ENCODE assay signal across 9 cellular contexts in genomic region chr18:62523255-62523588, GRCh38. TPM values are rescaled to one million over a fixed set of nuclear protein-coding genes. Genes with fewer than 3 reads are reported as not detected.
DNase-seq lines count a peak whose midpoint lies in the region; ATAC-seq and TF ChIP-seq lines count a peak whose summit lies in the region.
"Had no signal": no experiment of that assay in that cellular context is flagged by ENCODE, and none has a peak within 500 bp of the region (broad histone marks: within the 10 kb centered on the region; RNA-seq: fewer than 3 reads in every experiment).

No MANE protein-coding gene starts in this region.

- ATAC-seq in Right ventricle myocardium inferior = no peak
- no peak for ATAC-seq in aorta (ENCODE audit: low FRiP score)

- CTCF ChIA-PET in activated CD4-positive, alpha-beta T cell treated with anti-CD3 and anti-CD28 coated beads, Interleukin-2, amount 10 ng/mL, durations not matched to agents 7 days and 5 days (lab: Charles Lee) = interaction anchor here (3.7 to 4.0 kb wide), 2 partner anchors 11 to 17 kb away, joined by 19 to 33 read pairs; no protein-coding TSS in a partner anchor

- peaks cover 54% of the 10 kb centered on the region for H3K36me3 Mint-ChIP-seq in activated CD4-positive, alpha-beta T cell treated with anti-CD3 and anti-CD28 coated beads, Interleukin-2, amount 10 ng/mL, durations not matched to agents 7 days and 5 days (ENCODE audit: low read depth)

- POLR2A ChIA-PET in activated CD4-positive, alpha-beta T cell treated with anti-CD3 and anti-CD28 coated beads, Interleukin-2, amount 10 ng/mL, durations not matched to agents 7 days and 5 days (lab: Charles Lee) = interaction anchor here (0.6 to 1.0 kb wide), 2 partner anchors 17 to 103 kb away, joined by 3 to 7 read pairs; no protein-coding TSS in a partner anchor

- in situ Hi-C loops in brain microvascular endothelial cell (cut with HindIII; ENCODE audit: low pct_ligation_motif_present, low sequenced_read_pairs) = no loop called here

- 0 to 1% methylated on average over 10 to 14 of the region's 62 CpGs for WGBS in mesodermal cell (ENCODE audit: insufficient coverage in 2 of 2), 2 experiments
- 1 to 2% methylated on average over 23 to 62 of the region's 62 CpGs for whole genome bisulfite sequencing in aorta, 2 donors

- peaks cover 60% of the 10 kb centered on the region for H3K4me1 ChIP-seq in left ventricle myocardium inferior
- peaks cover 10% of the 10 kb centered on the region for H3K4me1 ChIP-seq in mesodermal cell (ENCODE audit: control insufficient read depth, insufficient read depth, low read length, poor library complexity, severe bottlenecking)
- no peaks in the 10 kb centered on the region for H3K4me1 ChIP-seq in aorta (ENCODE audit: control insufficient read depth in 1 of 2, insufficient read depth in 2 of 2, low read length in 2 of 2)

- no peaks in the 10 kb centered on the region for H3K27me3 ChIP-seq in left ventricle myocardium inferior (ENCODE audit: low read depth)
- no peaks in the 10 kb centered on the region for H3K27me3 ChIP-seq in brain microvascular endothelial cell (replicated peaks)
- no peaks in the 10 kb centered on the region for H3K27me3 ChIP-seq in aorta (ENCODE audit: control insufficient read depth in 1 of 2, insufficient read depth in 2 of 2, low read length in 1 of 2)

- TF ChIP-seq CTCF in left ventricle myocardium inferior (IDR thresholded peaks at IDR 0.05; ENCODE audit: borderline replicate concordance) (no peak), brain microvascular endothelial cell (IDR thresholded peaks at IDR 0.05; ENCODE audit: low read depth, low read length, missing control alignments) (no peak)

- DNase-seq in left ventricle myocardium inferior (no peak), Right ventricle myocardium inferior (ENCODE audit: missing footprints) (no peak), brain microvascular endothelial cell (no peak), aorta (no peak), NCI-H2081 treated with DMSO at 0.1 percent for 48 hours (lab: John Stamatoyannopoulos, UW) (no peak), NCI-H2227 (lab: John Stamatoyannopoulos, UW; ENCODE audit: unreplicated experiment) (no peak)
- DNase-seq in activated CD4-positive, alpha-beta T cell treated with anti-CD3 and anti-CD28 coated beads, Interleukin-2, amount 10 ng/mL, durations not matched to agents 7 days and 5 days = no peak

- peak overlapping the region; percentile 97 for H3K4me3 ChIP-seq in left ventricle myocardium inferior
- H3K4me3 ChIP-seq in brain microvascular endothelial cell (ENCODE audit: low read depth, low read length) = peak overlapping the region; percentile 79
- H3K4me3 ChIP-seq in mesodermal cell (ENCODE audit: extremely low read depth, insufficient read depth, low read length, poor library complexity, severe bottlenecking) = peak overlapping the region; percentile 75
- peak overlapping the region; percentile 89 to 97 for H3K4me3 ChIP-seq in aorta (ENCODE audit: low read length in 2 of 2)

- H3K9me3 Mint-ChIP-seq in activated CD4-positive, alpha-beta T cell treated with anti-CD3 and anti-CD28 coated beads, Interleukin-2, amount 10 ng/mL, durations not matched to agents 7 days and 5 days = peaks cover 7% of the 10 kb centered on the region
- H3K9me3 Mint-ChIP-seq: T-cell had no signal

- H3K27me3 Mint-ChIP-seq in activated CD4-positive, alpha-beta T cell treated with anti-CD3 and anti-CD28 coated beads, Interleukin-2, amount 10 ng/mL, durations not matched to agents 7 days and 5 days = no peaks in the 10 kb centered on the region
- H3K27me3 Mint-ChIP-seq: T-cell had no signal

- H3K9me3 ChIP-seq in left ventricle myocardium inferior (replicated peaks) (no peaks in the 10 kb centered on the region), mesodermal cell (ENCODE audit: control insufficient read depth, low read length) (no peaks in the 10 kb centered on the region), aorta (ENCODE audit: control insufficient read depth, low read length) (no peaks in the 10 kb centered on the region)

- intact Hi-C loops in left ventricle myocardium inferior (cut with micrococcal nuclease) = no loop called here
- intact Hi-C loops in Right ventricle myocardium inferior (cut with DNase I) = loop anchor here (5.0 kb wide), 3 partner anchors 59 to 196 kb away; partner anchors contain the start of gene TNFRSF11A
- intact Hi-C loops in aorta (cut with DNase I) = loop anchor here in 1 of 2 donors (5.0 kb wide), 1 partner anchor 96 kb away; no protein-coding TSS in a partner anchor

- H3K4me3 Mint-ChIP-seq in activated CD4-positive, alpha-beta T cell treated with anti-CD3 and anti-CD28 coated beads, Interleukin-2, amount 10 ng/mL, durations not matched to agents 7 days and 5 days = no peak overlapping the region

- H3K4me1 Mint-ChIP-seq in activated CD4-positive, alpha-beta T cell treated with anti-CD3 and anti-CD28 coated beads, Interleukin-2, amount 10 ng/mL, durations not matched to agents 7 days and 5 days = peaks cover 37% of the 10 kb centered on the region

- H3K27ac ChIP-seq in left ventricle myocardium inferior (replicated peaks) (peak overlapping the region; percentile 99), brain microvascular endothelial cell (peak overlapping the region; percentile 67), mesodermal cell (ENCODE audit: low read depth, low read length, severe bottlenecking) (peak overlapping the region; percentile 94), aorta (ENCODE audit: low read depth in 1 of 2, low read length in 2 of 2) (peak overlapping the region in 1 of 2 donors; percentile 90)

- H3K36me3 ChIP-seq in left ventricle myocardium inferior (no peaks in the 10 kb centered on the region), brain microvascular endothelial cell (replicated peaks) (no peaks in the 10 kb centered on the region), mesodermal cell (ENCODE audit: control insufficient read depth, insufficient read depth, low read length) (no peaks in the 10 kb centered on the region), aorta (ENCODE audit: control insufficient read depth in 1 of 2, insufficient read depth in 2 of 2, low read length in 1 of 2) (no peaks in the 10 kb centered on the region)

- no peak overlapping the region for H3K27ac Mint-ChIP-seq in activated CD4-positive, alpha-beta T cell treated with anti-CD3 and anti-CD28 coated beads, Interleukin-2, amount 10 ng/mL, durations not matched to agents 7 days and 5 days

RNA-seq across cellular contexts. Expression of gene ZCCHC2, which starts 0.4 kb away (rescaled TPM):
- total RNA-seq in left ventricle myocardium inferior = 13.1 TPM
- 18.2 TPM for total RNA-seq in Right ventricle myocardium inferior
- 9.9 TPM for polyA plus RNA-seq in mesodermal cell (2013, experiment 1 of 2)
- polyA plus RNA-seq in mesodermal cell (2013, experiment 2 of 2) = 8.1 TPM
- 10 to 100 TPM; 33.5 to 34.7 TPM for total RNA-seq in aorta
- polyA plus RNA-seq in aorta = 1 to 10 TPM; 6.9 to 7.0 TPM
- 10 to 100 TPM; 55.1 to 62.5 TPM for total RNA-seq in activated CD4-positive, alpha-beta T cell treated with anti-CD3 and anti-CD28 coated beads, Interleukin-2, amount 10 ng/mL, durations not matched to agents 7 days and 5 days
